Comparison of ENCODE assay signal across 26 cellular contexts in the genomic region with DNA sequence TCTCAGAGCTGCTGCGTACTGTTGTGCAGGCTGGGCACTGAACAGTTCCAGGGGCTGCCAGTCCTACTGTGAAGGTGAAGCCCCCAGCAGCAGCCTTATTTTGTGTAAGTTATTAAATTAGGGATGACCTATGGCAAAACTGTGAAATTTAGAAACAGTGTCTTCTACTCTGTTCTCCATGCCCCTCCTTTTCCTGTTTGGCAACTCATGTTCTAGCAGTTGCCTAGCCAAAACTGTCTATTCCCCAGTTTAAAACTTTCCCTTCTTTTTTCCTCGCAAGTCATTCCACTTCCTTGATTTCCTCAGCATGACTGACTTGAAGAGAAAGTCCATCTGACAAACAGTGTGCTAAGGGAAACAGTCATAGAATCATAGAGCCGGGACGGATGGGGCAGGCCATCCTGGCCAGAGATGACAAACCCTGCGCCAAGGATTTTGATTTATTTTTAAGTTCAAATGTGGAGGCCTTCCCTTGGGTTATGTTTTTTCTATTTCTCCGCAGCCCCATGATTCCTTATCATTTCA.
"Had no signal": no experiment of that assay in that cellular context is flagged by ENCODE, and none has a peak within 500 bp of the region (broad histone marks: within the 10 kb centered on the region; RNA-seq: fewer than 3 reads in every experiment).

No MANE protein-coding gene starts in this region.

- H3K36me3 ChIP-seq: brain microvascular endothelial cell, colonic mucosa, heart right ventricle, ovary, stomach, transverse colon, WERI-Rb-1 had no signal

- H3K4me3 ChIP-seq: colonic mucosa, heart right ventricle, lung, ovary, SK-N-MC, stomach, testis, transverse colon had no signal

- H3K27ac ChIP-seq: brain microvascular endothelial cell, colonic mucosa, ovary, SK-N-MC, stomach, testis, transverse colon, WERI-Rb-1 had no signal

- H3K27me3 ChIP-seq: brain microvascular endothelial cell, colonic mucosa, ovary, testis, transverse colon had no signal

- H3K9me3 ChIP-seq: colonic mucosa, heart right ventricle, ovary, stomach, testis, transverse colon had no signal

- ATAC-seq: activated CD4-positive, CD25-positive, alpha-beta regulatory T cell treated with anti-CD3 and anti-CD28 coated beads, Interleukin-2, amount 50 U/mL, for 24 hours; effector memory CD8-positive, alpha-beta T cell; left lobe of liver; stimulated activated naive B cell treated with anti-CD40 and anti-IgM and Interleukin-4, amounts not matched to agents 10 μg/mL and 1 μg/mL and 100 μg/mL, for 72 hours had no signal

- DNase-seq: activated CD4-positive, alpha-beta memory T cell treated with anti-CD3 and anti-CD28 coated beads, Interleukin-2, amount 10 ng/mL, durations not matched to agents 7 days and 5 days; activated CD4-positive, alpha-beta T cell treated with anti-CD3 and anti-CD28 coated beads, Interleukin-2, amount 10 ng/mL, durations not matched to agents 24 days and 14 days; activated CD8-positive, alpha-beta memory T cell treated with anti-CD3 and anti-CD28 coated beads, Interleukin-2, amount 50 U/mL, for 48 hours; activated gamma-delta T cell; activated naive CD4-positive, alpha-beta T cell treated with anti-CD3 and anti-CD28 coated beads, Interleukin-2, amount 10 ng/mL, durations not matched to agents 7 days and 5 days; activated naive CD8-positive, alpha-beta T cell treated with anti-CD3 and anti-CD28 coated beads, Interleukin-2, amount 10 ng/mL, durations not matched to agents 7 days and 5 days; activated T-cell treated with anti-CD3 and anti-CD28 coated beads, Interleukin-2, amount 50 U/mL, for 24 hours; brain microvascular endothelial cell; colonic mucosa; effector memory CD8-positive, alpha-beta T cell; foreskin fibroblast; nephron progenitor cell; ovary; retina; stimulated activated CD4-positive, alpha-beta T cell treated with anti-CD3 and anti-CD28 coated beads, Interleukin-15, amount 100 ng/mL, for 24 hours; stimulated activated CD4-positive, alpha-beta T cell treated with anti-CD3 and anti-CD28 coated beads, Interleukin-2, amount 100 ng/mL, for 24 hours; stimulated activated naive B cell treated with anti-CD40 and anti-IgM and Interleukin-4, amounts not matched to agents 10 μg/mL and 1 μg/mL and 100 μg/mL, for 72 hours; stomach; testis; transverse colon; WERI-Rb-1 had no signal

- H3K4me1 ChIP-seq: colonic mucosa, transverse colon had no signal
